In genomic region chr19:2236285-2237050, GRCh38 we compare ENCODE assay signal across 1 cellular context.
A peak's percentile ranks its signal among the peaks of the same experiment; 100 is the strongest.
TF ChIP-seq lines count a peak whose summit lies in the region.

TSS of gene PLEKHJ1 (minus strand) at chr19:2236329. CDS start at chr19:2236248, 81 bp downstream.
TSS of gene SF3A2 (plus strand) at chr19:2236824. CDS start at chr19:2243419, 6,595 bp downstream.

TF ChIP-seq in HEK293, 187 proteins besides CTCF, POLR2A, EP300 and RAD21 (continued from another document):
- TF ChIP-seq ZNF701 (tag by site-specific recombination; IDR thresholded peaks at IDR 0.05) (no peak), ZBTB21 (tag by site-specific recombination; IDR thresholded peaks at IDR 0.05) (no peak), ZNF792 (tag by site-specific recombination; IDR thresholded peaks at IDR 0.05) (no peak), ZSCAN23 (tag by site-specific recombination; IDR thresholded peaks at IDR 0.05) (no peak), KLF16 (tag by site-specific recombination; IDR thresholded peaks at IDR 0.05) (peak; percentile 84), ZNF23 (tag by site-specific recombination; IDR thresholded peaks at IDR 0.05; ENCODE audit: borderline replicate concordance) (no peak), REST (tag by site-specific recombination; IDR thresholded peaks at IDR 0.05) (no peak), OVOL3 (tag by site-specific recombination; IDR thresholded peaks at IDR 0.05) (no peak), ZBTB20 (tag by site-specific recombination; IDR thresholded peaks at IDR 0.05) (no peak; the same call in 1 of the 2 replicates), KLF7 (tag by site-specific recombination; IDR thresholded peaks at IDR 0.05; ENCODE audit: borderline replicate concordance) (peak; percentile 76), ZNF214 (tag by site-specific recombination; IDR thresholded peaks at IDR 0.05; ENCODE audit: borderline replicate concordance) (no peak), GLIS2 (tag by site-specific recombination; IDR thresholded peaks at IDR 0.05) (peak; percentile 34; the same call in 1 of the 2 replicates), ZBTB48 (tag by site-specific recombination; IDR thresholded peaks at IDR 0.05) (0 out of 2 replicates have a peak, but pooled peaks have one; percentile 13), ZNF416 (tag by site-specific recombination; IDR thresholded peaks at IDR 0.05) (no peak), ZNF530 (tag by site-specific recombination; IDR thresholded peaks at IDR 0.05; ENCODE audit: low read depth) (no peak), ZBTB17 (tag by site-specific recombination; IDR thresholded peaks at IDR 0.05) (peak; percentile 52), ZNF121 (tag by site-specific recombination; IDR thresholded peaks at IDR 0.05) (no peak), ZNF561 (tag by site-specific recombination; IDR thresholded peaks at IDR 0.05; ENCODE audit: borderline replicate concordance) (peak; percentile 59; the same call in 1 of the 2 replicates), ZNF707 (tag by site-specific recombination; IDR thresholded peaks at IDR 0.05) (no peak), KLF1 (tag by site-specific recombination; IDR thresholded peaks at IDR 0.05) (peak; percentile 79), ZNF354C (tag by site-specific recombination; IDR thresholded peaks at IDR 0.05; ENCODE audit: borderline replicate concordance, low read depth) (no peak), ZNF174 (tag by site-specific recombination; IDR thresholded peaks at IDR 0.05) (no peak), ZFP37 (tag by site-specific recombination; IDR thresholded peaks at IDR 0.05) (peak; percentile 67), ZNF704 (tag by site-specific recombination; IDR thresholded peaks at IDR 0.05) (no peak), ZNF837 (tag by site-specific recombination; IDR thresholded peaks at IDR 0.05) (no peak), ZBTB26 (tag by site-specific recombination; optimal IDR thresholded peaks at IDR 0.05) (peak; percentile 90), ZSCAN5A (tag by site-specific recombination; IDR thresholded peaks at IDR 0.05) (peak; percentile 44; the same call in 1 of the 2 replicates), ZNF169 (tag by site-specific recombination; IDR thresholded peaks at IDR 0.05) (no peak), PBX3 (CRISPR knock-in tag; IDR thresholded peaks at IDR 0.05) (0 out of 2 replicates have a peak, but pooled peaks have one; percentile 66), ZNF223 (tag by site-specific recombination; IDR thresholded peaks at IDR 0.05) (no peak), ZNF473 (tag by site-specific recombination; IDR thresholded peaks at IDR 0.05) (no peak), ZNF423 (tag by site-specific recombination; IDR thresholded peaks at IDR 0.05) (no peak), HOXC10 (CRISPR knock-in tag; IDR thresholded peaks at IDR 0.05) (no peak), SP7 (tag by site-specific recombination; IDR thresholded peaks at IDR 0.05) (peak; percentile 80), BCL11B (tag by site-specific recombination; IDR thresholded peaks at IDR 0.05; ENCODE audit: low read depth) (0 out of 2 replicates have a peak, but pooled peaks have one; percentile 73), ZNF645 (tag by site-specific recombination; IDR thresholded peaks at IDR 0.05) (no peak), ZNF138 (tag by site-specific recombination; IDR thresholded peaks at IDR 0.05; ENCODE audit: borderline replicate concordance) (no peak), ZNF335 (tag by site-specific recombination; conservative IDR thresholded peaks at IDR 0.05) (peak; percentile 91), MZF1 (tag by site-specific recombination; IDR thresholded peaks at IDR 0.05; ENCODE audit: borderline replicate concordance) (no peak), ZSCAN18 (tag by site-specific recombination; IDR thresholded peaks at IDR 0.05) (no peak), ZSCAN16 (tag by site-specific recombination; IDR thresholded peaks at IDR 0.05) (peak; percentile 70), EGR2 (tag by site-specific recombination; IDR thresholded peaks at IDR 0.05; ENCODE audit: low read depth) (peak; percentile 81), ZNF596 (tag by site-specific recombination; IDR thresholded peaks at IDR 0.05) (no peak), TSHZ1 (tag by site-specific recombination; IDR thresholded peaks at IDR 0.05; ENCODE audit: borderline replicate concordance) (no peak), ZNF670 (tag by site-specific recombination; IDR thresholded peaks at IDR 0.05; ENCODE audit: low read depth) (no peak), ZNF549 (tag by site-specific recombination; IDR thresholded peaks at IDR 0.05) (no peak), ZNF280D (tag by site-specific recombination; IDR thresholded peaks at IDR 0.05) (no peak), ZNF366 (tag by site-specific recombination; conservative IDR thresholded peaks at IDR 0.05) (peak; percentile 47; the same call in 1 of the 2 replicates)
